ENCODE assay signal across 26 cellular contexts in the genomic region with DNA sequence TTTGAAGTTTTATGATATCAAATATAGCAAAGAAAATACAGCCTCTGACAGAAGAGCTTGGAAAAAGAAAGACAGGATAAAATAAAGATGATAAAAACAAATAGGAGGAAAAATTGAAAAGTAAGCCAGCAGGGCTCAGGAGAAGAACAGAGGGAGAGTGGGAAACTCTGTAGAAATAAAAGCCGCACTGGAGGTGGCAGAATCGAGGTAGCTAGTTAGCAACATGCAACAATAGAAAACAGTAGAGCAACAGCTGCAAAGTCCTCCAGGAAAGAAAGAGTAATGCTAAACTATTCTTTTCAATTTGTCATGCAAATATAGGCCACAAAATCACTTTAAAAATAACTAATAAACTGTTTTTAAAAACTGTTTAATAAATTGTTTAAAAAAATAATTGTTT. TPM values are rescaled to one million over a fixed set of nuclear protein-coding genes. Genes with fewer than 3 reads are reported as not detected.
DNase-seq lines count a peak whose midpoint lies in the region; ATAC-seq and TF ChIP-seq lines count a peak whose summit lies in the region.
"Had no signal": no experiment of that assay in that cellular context is flagged by ENCODE, and none has a peak within 500 bp of the region (broad histone marks: within the 10 kb centered on the region; RNA-seq: fewer than 3 reads in every experiment).

No MANE protein-coding gene starts in this region.

- H3K9me3 Mint-ChIP-seq in activated CD8-positive, alpha-beta T cell treated with anti-CD3 and anti-CD28 coated beads for 36 hours = no peaks in the 10 kb centered on the region
- H3K9me3 Mint-ChIP-seq in activated CD8-positive, alpha-beta T cell treated with anti-CD3 and anti-CD28 coated beads, Interleukin-2, amount 10 ng/mL, durations not matched to agents 7 days and 5 days (ENCODE audit: insufficient read depth) = no peaks in the 10 kb centered on the region
- H3K9me3 Mint-ChIP-seq in endodermal cell (no peaks in the 10 kb centered on the region), progenitor cell of endocrine pancreas (ENCODE audit: low read depth) (no peaks in the 10 kb centered on the region)
- H3K9me3 Mint-ChIP-seq: activated CD4-positive, alpha-beta T cell treated with anti-CD3 and anti-CD28 coated beads, Interleukin-2, amount 10 ng/mL, durations not matched to agents 7 days and 5 days had no signal

- in situ Hi-C loops in GM13976 (cut with MboI; ENCODE audit: low sequenced_read_pairs, unreplicated experiment) = no loop called here
- in situ Hi-C loops in transverse colon (cut with MboI; ENCODE audit: low pct_ligation_motif_present in 1 of 4, low pct_unique_long_range_greater_than_20kb in 1 of 4, low sequenced_read_pairs in 3 of 4) = no loop called here

- peak overlapping the region; percentile 10; the same call in 1 of the 2 replicates for H3K4me2 ChIP-seq in MM.1S (ENCODE audit: low read depth, low read length)

- H3K9me2 ChIP-seq in MM.1S (replicated peaks; ENCODE audit: insufficient read depth, low read length) = no peaks in the 10 kb centered on the region

- no peaks in the 10 kb centered on the region for H4K20me1 ChIP-seq in MM.1S (ENCODE audit: insufficient read depth, low read length)

- TF ChIP-seq POLR2A in transverse colon (IDR thresholded peaks at IDR 0.05) = no peak

- CTCF ChIA-PET in activated CD8-positive, alpha-beta T cell treated with anti-CD3 and anti-CD28 coated beads for 36 hours (lab: Charles Lee) = no interaction called here
- CTCF ChIA-PET in activated CD8-positive, alpha-beta T cell treated with anti-CD3 and anti-CD28 coated beads, Interleukin-2, amount 10 ng/mL, durations not matched to agents 7 days and 5 days (lab: Charles Lee) = interaction anchor here (0.8 to 1.2 kb wide), 3 partner anchors 10 to 159 kb away, joined by 3 read pairs; no protein-coding TSS in a partner anchor

- TF ChIP-seq CTCF in activated CD8-positive, alpha-beta T cell treated with anti-CD3 and anti-CD28 coated beads for 36 hours (IDR thresholded peaks at IDR 0.05) = no peak
- TF ChIP-seq CTCF in MM.1S (IDR thresholded peaks at IDR 0.05; ENCODE audit: low read length) = no peak
- TF ChIP-seq CTCF in endodermal cell (conservative IDR thresholded peaks at IDR 0.05) = no peak
- TF ChIP-seq CTCF in progenitor cell of endocrine pancreas (IDR thresholded peaks at IDR 0.05; ENCODE audit: unreplicated experiment) = no peak
- TF ChIP-seq CTCF in GM13976 (IDR thresholded peaks at IDR 0.05; ENCODE audit: borderline replicate concordance, control extremely low read depth, extremely low read depth, insufficient read depth, missing control alignments) = no peak
- TF ChIP-seq CTCF in transverse colon (IDR thresholded peaks at IDR 0.05) = no peak

- H3K27ac ChIP-seq in MM.1S (ENCODE audit: low read length) (peak overlapping the region; percentile 33; the same call in 1 of the 2 replicates), endodermal cell (ENCODE audit: low read depth, low read length) (peak overlapping the region; percentile 1), transverse colon (no peak overlapping the region)
- H3K27ac ChIP-seq: gastroesophageal sphincter, right lobe of liver, RWPE1, SK-N-MC, stomach, VCaP had no signal

- H3K79me2 ChIP-seq in MM.1S (ENCODE audit: low read length) = peaks cover 92% of the 10 kb centered on the region

- no peaks in the 10 kb centered on the region; the same call in 1 of the 2 replicates for H3K36me3 ChIP-seq in MM.1S (replicated peaks; ENCODE audit: insufficient read depth, low read length)
- peaks cover 13% of the 10 kb centered on the region for H3K36me3 ChIP-seq in endodermal cell (ENCODE audit: control insufficient read depth, insufficient read depth, low read length)
- peaks cover 0 to 7% (median 0%) of the 10 kb centered on the region in 4 donors for H3K36me3 ChIP-seq in transverse colon

- POLR2A ChIA-PET in activated CD8-positive, alpha-beta T cell treated with anti-CD3 and anti-CD28 coated beads for 36 hours (lab: Charles Lee) = interaction anchor here (0.8 to 1.0 kb wide), 2 partner anchors 32 to 69 kb away, joined by 3 to 4 read pairs; no protein-coding TSS in a partner anchor
- POLR2A ChIA-PET in activated CD8-positive, alpha-beta T cell treated with anti-CD3 and anti-CD28 coated beads, Interleukin-2, amount 10 ng/mL, durations not matched to agents 7 days and 5 days (lab: Charles Lee) = interaction anchor here (1.2 kb wide), 1 partner anchor 29 kb away, joined by 4 read pairs; a partner anchor contains a TSS

- H2AFZ ChIP-seq in MM.1S (ENCODE audit: low read length) = no peak overlapping the region

- H3K9me3 ChIP-seq in MM.1S (replicated peaks; ENCODE audit: insufficient read depth, low read length) = no peaks in the 10 kb centered on the region
- H3K9me3 ChIP-seq in endodermal cell (ENCODE audit: control insufficient read depth, low read length) = no peaks in the 10 kb centered on the region
- no peaks in the 10 kb centered on the region for H3K9me3 ChIP-seq in transverse colon
- H3K9me3 ChIP-seq: gastroesophageal sphincter, right lobe of liver, stomach had no signal

- no peak for DNase-seq in activated CD8-positive, alpha-beta T cell treated with anti-CD3 and anti-CD28 coated beads for 36 hours
- no peak for DNase-seq in activated CD8-positive, alpha-beta T cell treated with anti-CD3 and anti-CD28 coated beads, Interleukin-2, amount 10 ng/mL, durations not matched to agents 7 days and 5 days
- DNase-seq in MM.1S = no peak
- no peak for DNase-seq in endodermal cell
- no peak for DNase-seq in progenitor cell of endocrine pancreas (ENCODE audit: low spot score, unreplicated experiment)
- DNase-seq in GM13976 (ENCODE audit: low spot score) = no peak
- no peak for DNase-seq in transverse colon
- DNase-seq: activated CD4-positive, alpha-beta T cell treated with anti-CD3 and anti-CD28 coated beads, Interleukin-2, amount 10 ng/mL, durations not matched to agents 7 days and 5 days; activated CD8-positive, alpha-beta memory T cell treated with anti-CD3 and anti-CD28 coated beads, Interleukin-2, amount 50 U/mL, for 4 hours; activated gamma-delta T cell; amniotic stem cell; cortex of kidney; hippocampal formation; IMR-90; NCI-H2081 treated with DMSO at 0.1 percent for 48 hours; NCI-H774; right lobe of liver; stomach; T-helper 17 cell; trophoblast cell had no signal

- peaks cover 36% of the 10 kb centered on the region for H3K36me3 Mint-ChIP-seq in activated CD8-positive, alpha-beta T cell treated with anti-CD3 and anti-CD28 coated beads for 36 hours (ENCODE audit: low read depth)
- H3K36me3 Mint-ChIP-seq in activated CD8-positive, alpha-beta T cell treated with anti-CD3 and anti-CD28 coated beads, Interleukin-2, amount 10 ng/mL, durations not matched to agents 7 days and 5 days (ENCODE audit: low read depth) = peaks cover 30% of the 10 kb centered on the region
- H3K36me3 Mint-ChIP-seq in endodermal cell (ENCODE audit: low read depth) = no peaks in the 10 kb centered on the region
- peaks cover 4% of the 10 kb centered on the region for H3K36me3 Mint-ChIP-seq in progenitor cell of endocrine pancreas (ENCODE audit: insufficient read depth)

- H3K9ac ChIP-seq in MM.1S (ENCODE audit: low read length) (no peak overlapping the region), endodermal cell (ENCODE audit: extremely low read depth, low read length, poor library complexity, severe bottlenecking) (no peak overlapping the region)

- intact Hi-C loops in activated CD8-positive, alpha-beta T cell treated with anti-CD3 and anti-CD28 coated beads for 36 hours (cut with micrococcal nuclease) = no loop called here
- intact Hi-C loops in transverse colon (cut with DNase I; ENCODE audit: low total_unique reads) = no loop called here

- no peaks in the 10 kb centered on the region for H3K27me3 Mint-ChIP-seq in activated CD8-positive, alpha-beta T cell treated with anti-CD3 and anti-CD28 coated beads for 36 hours
- H3K27me3 Mint-ChIP-seq in activated CD8-positive, alpha-beta T cell treated with anti-CD3 and anti-CD28 coated beads, Interleukin-2, amount 10 ng/mL, durations not matched to agents 7 days and 5 days (ENCODE audit: low read depth) = no peaks in the 10 kb centered on the region
- H3K27me3 Mint-ChIP-seq in endodermal cell (ENCODE audit: insufficient read depth) = no peaks in the 10 kb centered on the region
- H3K27me3 Mint-ChIP-seq in progenitor cell of endocrine pancreas = no peaks in the 10 kb centered on the region
- H3K27me3 Mint-ChIP-seq: activated CD4-positive, alpha-beta T cell treated with anti-CD3 and anti-CD28 coated beads, Interleukin-2, amount 10 ng/mL, durations not matched to agents 7 days and 5 days; T-helper 17 cell had no signal

- 33 to 75% methylated on average over 2 of the region's 2 CpGs for WGBS in endodermal cell (ENCODE audit: insufficient coverage in 1 of 2, insufficient read length in 1 of 2), 2 experiments
- 93% methylated on average over 2 of the region's 2 CpGs; no CpG with 5 or more reads in 1 of the 2 donors for WGBS in transverse colon (ENCODE audit: low coverage in 1 of 2), 2 donors

- H3K27me3 ChIP-seq in MM.1S (replicated peaks; ENCODE audit: insufficient read depth, low read length) = no peaks in the 10 kb centered on the region
- no peaks in the 10 kb centered on the region for H3K27me3 ChIP-seq in endodermal cell (ENCODE audit: control insufficient read depth, insufficient read depth, low read length, poor library complexity, severe bottlenecking)
- H3K27me3 ChIP-seq in transverse colon = no peaks in the 10 kb centered on the region
- H3K27me3 ChIP-seq: gastroesophageal sphincter, right lobe of liver, stomach had no signal

- H3K4me3 ChIP-seq in MM.1S (ENCODE audit: low read length) (no peak overlapping the region), endodermal cell (ENCODE audit: low read length) (no peak overlapping the region), transverse colon (no peak overlapping the region)
- H3K4me3 ChIP-seq: gastroesophageal sphincter, right lobe of liver, SK-N-MC, stomach had no signal

- H3K4me1 ChIP-seq in MM.1S (ENCODE audit: low read length) (peaks cover 38% of the 10 kb centered on the region), endodermal cell (ENCODE audit: control insufficient read depth, insufficient read depth, low read length) (no peaks in the 10 kb centered on the region), transverse colon (no peaks in the 10 kb centered on the region)
- H3K4me1 ChIP-seq: right lobe of liver had no signal

- peak overlapping the region; percentile 71 for H3K27ac Mint-ChIP-seq in activated CD8-positive, alpha-beta T cell treated with anti-CD3 and anti-CD28 coated beads for 36 hours
- H3K27ac Mint-ChIP-seq in activated CD8-positive, alpha-beta T cell treated with anti-CD3 and anti-CD28 coated beads, Interleukin-2, amount 10 ng/mL, durations not matched to agents 7 days and 5 days = no peak overlapping the region
- H3K27ac Mint-ChIP-seq in endodermal cell (no peak overlapping the region), progenitor cell of endocrine pancreas (peak overlapping the region; percentile 65)
- H3K27ac Mint-ChIP-seq: activated CD4-positive, alpha-beta T cell treated with anti-CD3 and anti-CD28 coated beads, Interleukin-2, amount 10 ng/mL, durations not matched to agents 7 days and 5 days had no signal

- H3F3A ChIP-seq in MM.1S (ENCODE audit: insufficient read depth, low read length) = peaks cover 37% of the 10 kb centered on the region

- H3K4me3 Mint-ChIP-seq in activated CD8-positive, alpha-beta T cell treated with anti-CD3 and anti-CD28 coated beads for 36 hours = no peak overlapping the region
- no peak overlapping the region for H3K4me3 Mint-ChIP-seq in activated CD8-positive, alpha-beta T cell treated with anti-CD3 and anti-CD28 coated beads, Interleukin-2, amount 10 ng/mL, durations not matched to agents 7 days and 5 days
- H3K4me3 Mint-ChIP-seq in endodermal cell (no peak overlapping the region), progenitor cell of endocrine pancreas (ENCODE audit: low read depth) (no peak overlapping the region)
- H3K4me3 Mint-ChIP-seq: activated CD4-positive, alpha-beta T cell treated with anti-CD3 and anti-CD28 coated beads, Interleukin-2, amount 10 ng/mL, durations not matched to agents 7 days and 5 days; T-helper 17 cell had no signal

- no peak for ATAC-seq in activated CD8-positive, alpha-beta T cell treated with anti-CD3 and anti-CD28 coated beads for 36 hours
- no peak for ATAC-seq in activated CD8-positive, alpha-beta T cell treated with anti-CD3 and anti-CD28 coated beads, Interleukin-2, amount 10 ng/mL, durations not matched to agents 7 days and 5 days
- ATAC-seq in HG03442 (IDR thresholded peaks at IDR 0.05; ENCODE audit: unreplicated experiment) = no peak
- ATAC-seq: gastroesophageal sphincter, HCT116, right lobe of liver, T-helper 17 cell had no signal

- TF ChIP-seq EP300 in transverse colon (IDR thresholded peaks at IDR 0.05; ENCODE audit: low read depth) = no peak

- H3K4me1 Mint-ChIP-seq in activated CD8-positive, alpha-beta T cell treated with anti-CD3 and anti-CD28 coated beads for 36 hours (ENCODE audit: low read depth) = peaks cover 68% of the 10 kb centered on the region
- peaks cover 43% of the 10 kb centered on the region for H3K4me1 Mint-ChIP-seq in activated CD8-positive, alpha-beta T cell treated with anti-CD3 and anti-CD28 coated beads, Interleukin-2, amount 10 ng/mL, durations not matched to agents 7 days and 5 days (ENCODE audit: low read depth)
- H3K4me1 Mint-ChIP-seq in endodermal cell (peaks cover 6% of the 10 kb centered on the region), progenitor cell of endocrine pancreas (ENCODE audit: low read depth) (peaks cover 5% of the 10 kb centered on the region)

RNA-seq across cellular contexts. Expression of a gene that starts 28.8 kb away (rescaled TPM):
- 100 to 1,000 TPM; 146 to 147 TPM for total RNA-seq in activated CD8-positive, alpha-beta T cell treated with anti-CD3 and anti-CD28 coated beads for 36 hours
- 10 to 100 TPM; 72.8 to 77.5 TPM for total RNA-seq in activated CD8-positive, alpha-beta T cell treated with anti-CD3 and anti-CD28 coated beads, Interleukin-2, amount 10 ng/mL, durations not matched to agents 7 days and 5 days
- total RNA-seq in endodermal cell = 100 to 1,000 TPM; 106 to 122 TPM
- polyA plus RNA-seq in endodermal cell (2013, experiment 1 of 2) = 74.7 TPM
- 67.1 TPM for polyA plus RNA-seq in endodermal cell (2013, experiment 2 of 2)
- total RNA-seq in progenitor cell of endocrine pancreas = 77.2 and 88.7 TPM in 2 replicates
- total RNA-seq in transverse colon = 10 to 100 TPM; 18.9 to 33.2 (median 27.1) TPM

Comparison
In these comparisons a context has a peak if more than half of its experiments do, and no peak if none do; other contexts are left out.
1. H3K27ac Mint-ChIP-seq: peak in activated CD8-positive, alpha-beta T cell treated with anti-CD3 and anti-CD28 coated beads for 36 hours (single experiment) and progenitor cell of endocrine pancreas (single experiment); none in activated CD8-positive, alpha-beta T cell treated with anti-CD3 and anti-CD28 coated beads, Interleukin-2, amount 10 ng/mL, durations not matched to agents 7 days and 5 days (single experiment) and endodermal cell (single experiment).
2. H3K27ac ChIP-seq: peak in MM.1S (single experiment) and endodermal cell (single experiment); none in transverse colon (0 of 4).